Comparison of ENCODE assay signal across 28 cellular contexts in genomic region chr13:32419862-32420261, GRCh38.
"Had no signal": no experiment of that assay in that cellular context is flagged by ENCODE, and none has a peak within 500 bp of the region (broad histone marks: within the 10 kb centered on the region; RNA-seq: fewer than 3 reads in every experiment).

No MANE protein-coding gene starts in this region.

- H3K27ac Mint-ChIP-seq: nephron; neural progenitor cell; stimulated activated memory B cell treated with anti-CD40 and anti-IgM and Interleukin-4, amounts not matched to agents 10 μg/mL and 1 μg/mL and 100 μg/mL, for 72 hours; type B pancreatic cell had no signal

- FAIRE-seq: pancreas, small intestine had no signal

- ATAC-seq: naive thymus-derived CD8-positive, alpha-beta T cell; right cardiac atrium; stimulated activated memory B cell treated with anti-CD40 and anti-IgM and Interleukin-4, amounts not matched to agents 10 μg/mL and 1 μg/mL and 100 μg/mL, for 72 hours; stimulated activated naive CD8-positive, alpha-beta T cell treated with anti-CD3 and anti-CD28 coated beads, Interleukin-15, amount 100 ng/mL, for 72 hours; stimulated activated naive CD8-positive, alpha-beta T cell treated with anti-CD3 and anti-CD28 coated beads, Interleukin-15, Interleukin-2, amounts not matched to agents 100 U/mL and 50 U/mL, for 24 hours; upper lobe of right lung had no signal

- H3K9me3 ChIP-seq: pancreas, prostate gland, right lobe of liver, sigmoid colon, suprapubic skin, testis, tibial artery, transverse colon had no signal

- H3K9ac ChIP-seq: neural progenitor cell had no signal

- H3K27ac ChIP-seq: neural progenitor cell, neutrophil, pancreas, prostate gland, right lobe of liver, sigmoid colon, suprapubic skin, testis, tibial artery, transverse colon, upper lobe of right lung, uterus had no signal

- H3K4me3 Mint-ChIP-seq: naive B cell; naive thymus-derived CD8-positive, alpha-beta T cell; nephron; neural progenitor cell; stimulated activated memory B cell treated with anti-CD40 and anti-IgM and Interleukin-4, amounts not matched to agents 10 μg/mL and 1 μg/mL and 100 μg/mL, for 72 hours; stimulated activated naive CD8-positive, alpha-beta T cell treated with anti-CD3 and anti-CD28 coated beads, Interleukin-15, amount 100 ng/mL, for 72 hours; type B pancreatic cell had no signal

- H3K4me2 ChIP-seq: neural progenitor cell had no signal

- H3K4me1 Mint-ChIP-seq: nephron, neural progenitor cell had no signal

- DNase-seq: naive B cell; naive thymus-derived CD8-positive, alpha-beta T cell; nucleus accumbens; right cardiac atrium; right lobe of liver; sigmoid colon; small intestine; stimulated activated CD4-positive, alpha-beta T cell treated with anti-CD3 and anti-CD28 coated beads, Interleukin-1b, Interleukin-23, amount 100 ng/mL, for 48 hours; stimulated activated CD4-positive, alpha-beta T cell treated with anti-CD3 and anti-CD28 coated beads, Interleukin-4, amount 100 ng/mL, for 1 hour; stimulated activated CD4-positive, alpha-beta T cell treated with anti-CD3 and anti-CD28 coated beads, Interleukin-4, amount 100 ng/mL, for 4 hours; stimulated activated CD8-positive, alpha-beta memory T cell treated with anti-CD3 and anti-CD28 coated beads, Interleukin-4, amount 100 ng/mL, for 48 hours; stimulated activated naive CD4-positive, alpha-beta T cell; stimulated activated naive CD8-positive, alpha-beta T cell treated with anti-CD3 and anti-CD28 coated beads, Interleukin-15, amount 100 ng/mL, for 72 hours; substantia nigra; testis; tibial artery; transverse colon; upper lobe of right lung; uterus had no signal

- H3K4me3 ChIP-seq: neural progenitor cell, pancreas, prostate gland, right lobe of liver, sigmoid colon, suprapubic skin, testis, tibial artery, transverse colon, upper lobe of right lung, uterus had no signal

- H3K4me1 ChIP-seq: neural progenitor cell, prostate gland, suprapubic skin, testis, tibial artery, upper lobe of right lung had no signal

- H3K27me3 Mint-ChIP-seq: naive B cell; naive thymus-derived CD8-positive, alpha-beta T cell; stimulated activated memory B cell treated with anti-CD40 and anti-IgM and Interleukin-4, amounts not matched to agents 10 μg/mL and 1 μg/mL and 100 μg/mL, for 72 hours; stimulated activated naive CD8-positive, alpha-beta T cell treated with anti-CD3 and anti-CD28 coated beads, Interleukin-15, amount 100 ng/mL, for 72 hours; type B pancreatic cell had no signal

- H3K36me3 ChIP-seq: neural progenitor cell, neutrophil, pancreas, prostate gland, upper lobe of right lung, uterus had no signal

- H3K27me3 ChIP-seq: neutrophil, pancreas, right lobe of liver, sigmoid colon, suprapubic skin, testis, tibial artery, transverse colon, upper lobe of right lung, uterus had no signal
